ENCODE assay signal across 8 cellular contexts in genomic region chrX:76279007-76279406, GRCh38.
A peak's percentile ranks its signal among the peaks of the same experiment; 100 is the strongest.
DNase-seq lines count a peak whose midpoint lies in the region; ATAC-seq, FAIRE-seq and TF ChIP-seq lines count a peak whose summit lies in the region.

No MANE protein-coding gene starts in this region.

- H3K4me1 ChIP-seq in mucosa of descending colon (ENCODE audit: low read depth) (no peaks in the 10 kb centered on the region), thyroid gland (no peaks in the 10 kb centered on the region)

- TF ChIP-seq CTCF in mucosa of descending colon (IDR thresholded peaks at IDR 0.05) (no peak), thyroid gland (IDR thresholded peaks at IDR 0.05) (peak in 4 of 6 experiments; percentile 46 to 71 (median 51))

- H3K36me3 ChIP-seq in mucosa of descending colon (ENCODE audit: low read depth) (no peaks in the 10 kb centered on the region), thyroid gland (no peaks in the 10 kb centered on the region)

- peak; percentile 47 for DNase-seq in DMS114 treated with DMSO at 0.1 percent for 48 hours (lab: John Stamatoyannopoulos, UW; ENCODE audit: unreplicated experiment)
- DNase-seq in NCI-H1105 treated with DMSO at 0.1 percent for 48 hours (lab: John Stamatoyannopoulos, UW): peak; percentile 37
- peak; percentile 10 for DNase-seq in effector CD4-positive, alpha-beta T cell
- peak in 1 of 3 donors; percentile 62 for DNase-seq in mucosa of descending colon
- DNase-seq in thyroid gland: peak; percentile 27 to 43
- DNase-seq in 8988T: no peak

- no peak overlapping the region for H3K4me3 ChIP-seq in mucosa of descending colon
- H3K4me3 ChIP-seq in thyroid gland (replicated peaks in 1 of 3): no peak overlapping the region

- H3K27ac ChIP-seq in thyroid gland: no peak overlapping the region

- peak; percentile 81 for FAIRE-seq in TTC549 (lab: Jason Lieb, UNC)

- intact Hi-C loops in mucosa of descending colon (cut with DNase I, micrococcal nuclease): no loop called here
- intact Hi-C loops in thyroid gland (cut with DNase I): no loop called here

- no peak for TF ChIP-seq POLR2A in thyroid gland (IDR thresholded peaks at IDR 0.05)

- no peaks in the 10 kb centered on the region for H3K27me3 ChIP-seq in thyroid gland

- H3K9me3 ChIP-seq in mucosa of descending colon (no peaks in the 10 kb centered on the region), thyroid gland (no peaks in the 10 kb centered on the region)

- ATAC-seq in GM19395 (IDR thresholded peaks at IDR 0.05; ENCODE audit: unreplicated experiment): peak; percentile 89
- ATAC-seq in mucosa of descending colon: peak; percentile 60
